In the genomic region with DNA sequence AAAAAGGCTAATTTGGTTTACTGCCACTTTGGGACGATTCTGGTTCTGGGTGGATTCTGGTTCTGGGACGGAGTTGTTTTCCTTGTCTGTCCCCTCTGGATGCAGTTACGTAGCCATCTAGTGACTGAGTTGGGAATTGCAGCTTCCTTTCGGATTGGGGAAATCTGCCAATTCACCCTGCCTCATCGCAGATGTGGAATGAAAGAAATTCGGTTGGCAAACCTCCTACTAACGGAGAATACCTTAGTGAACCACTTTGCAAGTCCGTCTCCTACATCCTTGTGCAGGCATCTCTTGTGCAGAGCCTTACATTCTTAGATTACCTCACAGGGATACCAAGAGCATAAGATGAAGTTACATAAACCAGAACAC, we compare ENCODE assay signal across 8 cellular contexts. TPM values are rescaled to one million over a fixed set of nuclear protein-coding genes. Genes with fewer than 3 reads are reported as not detected.
DNase-seq lines count a peak whose midpoint lies in the region; ATAC-seq lines count a peak whose summit lies in the region.

No MANE protein-coding gene starts in this region.

- H3K36me3 ChIP-seq in aorta (ENCODE audit: control insufficient read depth in 1 of 2, insufficient read depth in 2 of 2, low read length in 1 of 2), result no peaks in the 10 kb centered on the region

- 0% methylated on average over 8 of the region's 8 CpGs for WGBS in right cardiac atrium
- 0% methylated on average over 8 of the region's 8 CpGs for WGBS in aorta, 2 donors

- H3K4me3 ChIP-seq in right cardiac atrium (ENCODE audit: low read length) (peak overlapping the region; percentile 42), aorta (ENCODE audit: low read length in 2 of 2) (peak overlapping the region; percentile 51 to 53)

- H3K4me1 ChIP-seq in right cardiac atrium (ENCODE audit: control insufficient read depth, insufficient read depth, low read length), result no peaks in the 10 kb centered on the region
- H3K4me1 ChIP-seq in aorta (ENCODE audit: control insufficient read depth in 1 of 2, insufficient read depth in 2 of 2, low read length in 2 of 2), result no peaks in the 10 kb centered on the region

- H3K27me3 ChIP-seq in right cardiac atrium (ENCODE audit: control insufficient read depth, insufficient read depth) (no peaks in the 10 kb centered on the region), aorta (ENCODE audit: control insufficient read depth in 1 of 2, insufficient read depth in 2 of 2, low read length in 1 of 2) (no peaks in the 10 kb centered on the region)

- ATAC-seq in right cardiac atrium, result peak; percentile 72 to 84
- peak; percentile 90 for ATAC-seq in aorta (ENCODE audit: low FRiP score)

- H3K9me3 ChIP-seq in right cardiac atrium (ENCODE audit: control insufficient read depth, low read length) (no peaks in the 10 kb centered on the region), aorta (ENCODE audit: control insufficient read depth, low read length) (no peaks in the 10 kb centered on the region)

- peak; percentile 92 for DNase-seq in GM04504 (ENCODE audit: low read depth)
- DNase-seq in NCI-H1105 (lab: John Stamatoyannopoulos, UW), result peak; percentile 9
- DNase-seq in T-helper 1 cell, result peak; percentile 13 to 72 (median 58)
- peak in 54 of 56 donors; percentile 5 to 88 (median 42) for DNase-seq in amygdala (lab: John Stamatoyannopoulos, UW)
- DNase-seq in right cardiac atrium, result peak; percentile 38 to 74 (median 61)
- peak; percentile 83 for DNase-seq in putamen (ENCODE audit: low spot score)
- DNase-seq in aorta, result peak in 1 of 2 donors; percentile 71
- DNase-seq in posterior vena cava (ENCODE audit: low spot score), result no peak

- no peak overlapping the region for H3K27ac ChIP-seq in right cardiac atrium (ENCODE audit: low read length)
- no peak overlapping the region for H3K27ac ChIP-seq in aorta (ENCODE audit: low read depth in 1 of 2, low read length in 2 of 2)

- intact Hi-C loops in right cardiac atrium (cut with DNase I), result loop anchor here in 3 of 4 donors (2.0 to 10.0 kb wide), 3 partner anchors 112 to 202 kb away; partner anchors contain the start of gene SPPL2A (in 1 of the 3)
- intact Hi-C loops in aorta (cut with DNase I), result loop anchor here (2.0 to 5.0 kb wide), 2 partner anchors 202 to 205 kb away; no protein-coding TSS in a partner anchor
- intact Hi-C loops in posterior vena cava (cut with DNase I), result loop anchor here (5.0 kb wide), 2 partner anchors 195 to 200 kb away; no protein-coding TSS in a partner anchor

RNA-seq across cellular contexts. Expression of gene AP4E1, which starts 31.5 kb away (rescaled TPM):
- total RNA-seq in right cardiac atrium, result 10 to 100 TPM in 1 of 4 donors, 1 to 10 TPM in 3; 6.0 to 10.6 (median 8.0) TPM
- polyA plus RNA-seq in right cardiac atrium, result 2.5 TPM
- 10 to 100 TPM; 10.4 to 12.6 TPM for total RNA-seq in aorta
- polyA plus RNA-seq in aorta, result 1 to 10 TPM; 2.3 to 4.1 TPM
- total RNA-seq in posterior vena cava, result 10 to 100 TPM; 11.5 to 18.6 TPM
